In the genomic region with DNA sequence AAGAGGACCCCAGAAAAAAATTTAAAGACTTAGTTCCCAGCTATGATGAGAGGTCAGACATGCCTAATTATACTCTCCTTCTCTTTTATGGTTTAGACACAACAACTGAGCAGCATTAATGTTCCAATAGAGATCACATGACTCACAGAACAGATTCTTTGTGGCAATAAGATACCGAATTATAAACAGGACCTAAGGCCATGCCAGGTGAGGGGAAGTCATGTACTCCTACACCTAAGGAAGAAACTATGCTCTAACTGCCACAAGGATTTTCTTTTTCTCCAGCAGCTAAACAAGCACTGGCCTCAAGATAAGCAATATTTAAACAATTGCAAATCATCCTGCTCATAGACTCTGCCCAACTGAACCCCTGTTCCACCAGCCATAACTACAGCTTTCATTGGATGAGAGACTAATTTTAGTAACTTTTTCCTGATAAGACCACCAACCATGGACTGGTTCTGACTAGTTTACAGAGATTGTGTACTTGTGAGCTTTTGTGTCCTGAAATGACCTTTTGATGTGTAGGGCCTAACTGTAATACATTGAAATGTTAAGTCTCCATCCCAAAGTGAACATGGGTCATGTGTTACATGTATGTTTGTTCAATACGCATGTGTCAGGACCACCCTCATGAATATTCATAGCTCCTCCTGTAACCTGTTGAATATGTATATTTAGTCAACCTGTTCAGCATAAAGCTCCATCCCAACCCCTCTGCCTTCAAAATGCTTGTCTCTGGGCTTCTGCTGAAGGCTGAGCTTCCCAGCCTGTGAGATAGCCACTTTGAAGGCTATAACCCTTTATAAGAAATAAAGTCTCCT, we compare ENCODE assay signal across 18 cellular contexts. TPM values are rescaled to one million over a fixed set of nuclear protein-coding genes. Genes with fewer than 3 reads are reported as not detected.
A peak's percentile ranks its signal among the peaks of the same experiment; 100 is the strongest.
DNase-seq lines count a peak whose midpoint lies in the region; ATAC-seq, FAIRE-seq and TF ChIP-seq lines count a peak whose summit lies in the region.
"Had no signal": no experiment of that assay in that cellular context is flagged by ENCODE, and none has a peak within 500 bp of the region (broad histone marks: within the 10 kb centered on the region; RNA-seq: fewer than 3 reads in every experiment).

No MANE protein-coding gene starts in this region.

- no peaks in the 10 kb centered on the region for H4K20me1 ChIP-seq in K562 (replicated peaks; ENCODE audit: control insufficient read depth, insufficient read depth, low read length)

- CTCF ChIA-PET in CD8-positive, alpha-beta memory T cell (lab: Charles Lee) = interaction anchor here (0.8 to 2.5 kb wide), 3 partner anchors 21 to 137 kb away, joined by 3 to 10 read pairs (median 5); partner anchors contain the start of gene NFE2L2
- CTCF ChIA-PET in K562 (lab: Yijun Ruan, JAX; ENCODE audit: low intra/inter-chr PET ratio) = no interaction called here
- CTCF ChIA-PET in activated naive CD4-positive, alpha-beta T cell treated with anti-CD3 and anti-CD28 coated beads for 36 hours (lab: Charles Lee) = interaction anchor here (0.6 to 3.5 kb wide), 3 partner anchors 10 to 122 kb away, joined by 3 to 21 read pairs (median 9); partner anchors contain the start of gene NFE2L2

- ATAC-seq in K562 (peak; percentile 4; the same call in 1 of the 3 replicates), HG03095 (IDR thresholded peaks at IDR 0.05; ENCODE audit: unreplicated experiment) (no peak)
- ATAC-seq: Right ventricle myocardium inferior had no signal

- H3K27ac ChIP-seq in CD8-positive, alpha-beta memory T cell (ENCODE audit: low read depth, low read length) = peak overlapping the region; percentile 12
- no peak overlapping the region for H3K27ac ChIP-seq in K562 (ENCODE audit: extremely low read depth, low read depth, low read length)
- H3K27ac ChIP-seq in tibial artery = no peak overlapping the region
- H3K27ac ChIP-seq: C4-2B had no signal

- no peak; the same call in 1 of the 2 replicates for TF ChIP-seq EP300 in K562 (IDR thresholded peaks at IDR 0.05; ENCODE audit: low read length)

- no peaks in the 10 kb centered on the region for H3K27me3 ChIP-seq in CD8-positive, alpha-beta memory T cell (ENCODE audit: insufficient read depth, low read length, poor library complexity, severe bottlenecking)
- H3K27me3 ChIP-seq in K562 (ENCODE audit: control insufficient read depth in 2 of 2, insufficient read depth in 2 of 2, low read length in 2 of 2) = no peaks in the 10 kb centered on the region
- no peaks in the 10 kb centered on the region for H3K27me3 ChIP-seq in tibial artery

- TF ChIP-seq CTCF in K562 (IDR thresholded peaks at IDR 0.05 in 2 of 3, conservative IDR thresholded peaks at IDR 0.05 in 1 of 3; ENCODE audit: insufficient read depth in 2 of 3, low read depth in 1 of 3, low read length in 3 of 3) = no peak
- no peak for TF ChIP-seq CTCF in tibial artery (IDR thresholded peaks at IDR 0.05)

- no peak overlapping the region for H3K4me3 ChIP-seq in CD8-positive, alpha-beta memory T cell (ENCODE audit: low read length)
- H3K4me3 ChIP-seq in K562 (no peak overlapping the region), tibial artery (no peak overlapping the region)

- no peaks in the 10 kb centered on the region for H3K79me2 ChIP-seq in K562 (ENCODE audit: control insufficient read depth, insufficient read depth, low read length)

- peaks cover 15% of the 10 kb centered on the region for H3K4me1 ChIP-seq in CD8-positive, alpha-beta memory T cell (ENCODE audit: insufficient read depth, low read length)
- H3K4me1 ChIP-seq in K562 (replicated peaks in 1 of 2; ENCODE audit: control insufficient read depth in 2 of 2, insufficient read depth in 2 of 2, low read length in 2 of 2) = peaks cover 4 to 24% of the 10 kb centered on the region in 2 experiments; a peak in 3 of 5 replicates
- H3K4me1 ChIP-seq in tibial artery = peaks cover 0 to 17% (median 10%) of the 10 kb centered on the region in 4 donors

- POLR2A ChIA-PET in CD8-positive, alpha-beta memory T cell (lab: Charles Lee) = no interaction called here
- POLR2A ChIA-PET in K562 (lab: Yijun Ruan, JAX) = interaction anchor here (0.9 to 12.1 kb wide), 2 partner anchors 18 to 29 kb away, joined by 3 to 199 read pairs; partner anchors contain the start of gene NFE2L2

- no peaks in the 10 kb centered on the region for H3K9me3 Mint-ChIP-seq in CD8-positive, alpha-beta memory T cell
- no peaks in the 10 kb centered on the region for H3K9me3 Mint-ChIP-seq in activated naive CD4-positive, alpha-beta T cell treated with anti-CD3 and anti-CD28 coated beads for 36 hours

- H3K4me3 Mint-ChIP-seq in CD8-positive, alpha-beta memory T cell = no peak overlapping the region
- no peak overlapping the region for H3K4me3 Mint-ChIP-seq in activated naive CD4-positive, alpha-beta T cell treated with anti-CD3 and anti-CD28 coated beads for 36 hours

- in situ Hi-C loops in K562 (cut with MboI) = no loop called here

- H3K9ac ChIP-seq in K562 (ENCODE audit: insufficient read depth in 1 of 2, low read depth in 2 of 2, low read length in 2 of 2) = no peak overlapping the region

- H3K36me3 ChIP-seq in CD8-positive, alpha-beta memory T cell (ENCODE audit: insufficient read depth, low read length) = no peaks in the 10 kb centered on the region
- H3K36me3 ChIP-seq in K562 (ENCODE audit: control insufficient read depth, insufficient read depth, low read length) (no peaks in the 10 kb centered on the region), tibial artery (peaks cover 0 to 4% (median 0%) of the 10 kb centered on the region in 3 donors)

- H3K36me3 Mint-ChIP-seq in CD8-positive, alpha-beta memory T cell = no peaks in the 10 kb centered on the region
- H3K36me3 Mint-ChIP-seq in activated naive CD4-positive, alpha-beta T cell treated with anti-CD3 and anti-CD28 coated beads for 36 hours (ENCODE audit: low read depth) = no peaks in the 10 kb centered on the region

- no peaks in the 10 kb centered on the region for H3K27me3 Mint-ChIP-seq in CD8-positive, alpha-beta memory T cell
- H3K27me3 Mint-ChIP-seq in activated naive CD4-positive, alpha-beta T cell treated with anti-CD3 and anti-CD28 coated beads for 36 hours (ENCODE audit: low read depth) = no peaks in the 10 kb centered on the region

- H2AFZ ChIP-seq in K562 (ENCODE audit: low read depth, low read length) = no peak overlapping the region

- no peak for TF ChIP-seq POLR2A in K562 (conservative IDR thresholded peaks at IDR 0.05)

- no peaks in the 10 kb centered on the region for H3K9me1 ChIP-seq in K562 (ENCODE audit: control insufficient read depth, insufficient read depth, low read length)

- no peaks in the 10 kb centered on the region for H3K9me3 ChIP-seq in CD8-positive, alpha-beta memory T cell (ENCODE audit: low read length)
- H3K9me3 ChIP-seq in K562 (replicated peaks; ENCODE audit: control insufficient read depth, insufficient read depth, low read depth, low read length) = no peaks in the 10 kb centered on the region
- no peaks in the 10 kb centered on the region for H3K9me3 ChIP-seq in tibial artery

- H3K27ac Mint-ChIP-seq in CD8-positive, alpha-beta memory T cell = peak overlapping the region in 1 of 8 donors; percentile 33
- no peak overlapping the region for H3K27ac Mint-ChIP-seq in activated naive CD4-positive, alpha-beta T cell treated with anti-CD3 and anti-CD28 coated beads for 36 hours

- peaks cover 11 to 18% (median 16%) of the 10 kb centered on the region in 3 donors for H3K4me1 Mint-ChIP-seq in CD8-positive, alpha-beta memory T cell
- peaks cover 12% of the 10 kb centered on the region for H3K4me1 Mint-ChIP-seq in activated naive CD4-positive, alpha-beta T cell treated with anti-CD3 and anti-CD28 coated beads for 36 hours (ENCODE audit: low read depth)

- intact Hi-C loops in K562 (cut with micrococcal nuclease) = no loop called here
- intact Hi-C loops in tibial artery (cut with DNase I; ENCODE audit: low total_unique reads) = no loop called here
- intact Hi-C loops in activated naive CD4-positive, alpha-beta T cell treated with anti-CD3 and anti-CD28 coated beads for 36 hours (cut with micrococcal nuclease) = no loop called here

- no peak overlapping the region for H3K4me2 ChIP-seq in K562 (ENCODE audit: insufficient read depth, low read length)

- BruUV-seq in K562 (replicated peaks; lab: Mats Ljungman, UMichigan) = no TSS peak

- no peak for TF ChIP-seq RAD21 in K562 (CRISPR knock-in tag; conservative IDR thresholded peaks at IDR 0.05 in 1 of 2, IDR thresholded peaks at IDR 0.05 in 1 of 2)

- no peak for FAIRE-seq in K562 (lab: Jason Lieb, UNC)
- FAIRE-seq: H1 had no signal

- WGBS in K562 (ENCODE audit: insufficient coverage, low coverage, missing lambda C conversion rate) = 26% methylated on average over 2 of the region's 2 CpGs

- DNase-seq in CD8-positive, alpha-beta memory T cell = no peak
- DNase-seq in H4 (ENCODE audit: low spot score) (peak; percentile 35), K562 (ENCODE audit: extremely low read depth in 1 of 4, low spot score in 3 of 4) (no peak), renal cortical epithelial cell (ENCODE audit: low read depth) (peak; percentile 69), tibial artery (no peak)
- DNase-seq in activated naive CD4-positive, alpha-beta T cell treated with anti-CD3 and anti-CD28 coated beads for 36 hours = no peak
- DNase-seq: ACHN, COR-L47, DMS 273 treated with DMSO at 0.1 percent for 48 hours, DND-41, NCI-H1436, NCI-H2029, NCI-H2171, NCI-H526 had no signal

TF ChIP-seq in K562, 482 proteins besides CTCF, POLR2A, EP300 and RAD21 (continues in another document):
- TF ChIP-seq KLF16 (IDR thresholded peaks at IDR 0.05) = peak; percentile 5; the same call in 1 of the 2 replicates

RNA-seq across cellular contexts. Expression of gene NFE2L2, which starts 21.6 kb away (rescaled TPM):
- 10 to 100 TPM; 58.0 to 63.0 TPM for total RNA-seq in CD8-positive, alpha-beta memory T cell
- 47.7 TPM for polyA plus RNA-seq in CD8-positive, alpha-beta memory T cell
- total RNA-seq in H4 (2014; rRNA removed; shearing (Covaris generic)) = 116 and 128 TPM in 2 replicates
- 61.8 and 169 TPM in 2 replicates for total RNA-seq in K562 (2011; cell fraction: chromatin; rRNA removed; ENCODE audit: low replicate concordance)
- total RNA-seq in K562 (2011; cell fraction: nucleolus; rRNA removed) = 36.7 and 42.6 TPM in 2 replicates
- 59.8 and 96.6 TPM in 2 replicates for total RNA-seq in K562 (2011; cell fraction: nucleoplasm; rRNA removed)
- total RNA-seq in K562 (2014; rRNA removed) (33.2 and 46.0 TPM in 2 replicates), K562 (2014; rRNA removed; fragmentation: Illumina TruSeq; extraction: Trizol) (59.3 and 72.0 TPM in 2 replicates), K562 (2015; rRNA removed; fragmentation: Illumina TruSeq; extraction: Trizol) (62.5 and 67.8 TPM in 2 replicates), K562 (2021) (60.8 and 64.8 TPM in 2 replicates), renal cortical epithelial cell (64.1 and 178 TPM in 2 replicates)
- polyA plus RNA-seq in K562 (2011; rRNA removed) (93.2 and 120 TPM in 2 replicates), K562 (2014; fragmentation: Illumina TruSeq; extraction: Trizol) (91.0 and 100 TPM in 2 replicates), K562 (2014; fragmentation: Nextera tagmentation; extraction: Ambion mirVana) (10 to 100 TPM; 29.3 to 34.8 TPM), K562 (2014; rRNA removed) (54.9 and 56.3 TPM in 2 replicates)
- 58.4 and 68.0 TPM in 2 replicates for polyA plus RNA-seq in K562 (2011; cell fraction: cytosol; rRNA removed)
- polyA plus RNA-seq in K562 (2011; cell fraction: nucleus; rRNA removed) = 62.5 and 70.2 TPM in 2 replicates
- polyA plus RNA-seq in K562 (2012) = 42.7 and 78.6 TPM in 2 replicates
- 108 and 150 TPM in 2 replicates for polyA minus RNA-seq in K562 (2011; rRNA and poly(A)+ RNA removed)
- 40.0 and 70.1 TPM in 2 replicates for polyA minus RNA-seq in K562 (2011; cell fraction: cytosol; rRNA and poly(A)+ RNA removed)
- polyA minus RNA-seq in K562 (2011; cell fraction: nucleus; rRNA and poly(A)+ RNA removed) = 52.2 and 71.1 TPM in 2 replicates
- total RNA-seq in activated naive CD4-positive, alpha-beta T cell treated with anti-CD3 and anti-CD28 coated beads for 36 hours = 10 to 100 TPM; 63.8 to 66.9 TPM

Comparison
In these comparisons a context has a peak if more than half of its experiments do, and no peak if none do; other contexts are left out.
1. DNase-seq: peak in H4 (single experiment) and renal cortical epithelial cell (single experiment); none in CD8-positive, alpha-beta memory T cell (0 of 5), K562 (0 of 4), tibial artery (0 of 2) and activated naive CD4-positive, alpha-beta T cell treated with anti-CD3 and anti-CD28 coated beads for 36 hours (single experiment).